ENCODE assay signal across 21 cellular contexts in the genomic region with DNA sequence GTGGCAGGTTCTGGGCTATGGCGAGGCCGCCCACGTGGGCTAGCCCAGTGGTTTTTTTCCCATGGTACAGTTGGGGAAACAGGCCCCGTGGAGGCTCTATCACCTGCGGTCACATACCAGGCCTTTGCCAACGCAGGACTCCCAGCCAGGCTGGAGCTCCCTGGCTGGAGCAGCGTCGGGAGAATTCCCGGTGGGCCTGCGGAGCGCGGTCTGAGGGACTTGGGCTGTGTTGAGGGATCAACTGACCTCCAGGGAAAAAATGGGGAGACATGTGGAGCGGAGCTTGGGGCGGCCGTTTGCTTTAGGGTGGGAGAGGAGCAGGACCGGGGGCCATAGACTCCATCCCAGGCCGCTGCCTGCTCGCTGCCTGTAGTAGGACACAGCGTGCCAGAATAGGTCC. TPM values are rescaled to one million over a fixed set of nuclear protein-coding genes. Genes with fewer than 3 reads are reported as not detected.
A peak's percentile ranks its signal among the peaks of the same experiment; 100 is the strongest.
DNase-seq lines count a peak whose midpoint lies in the region; ATAC-seq and TF ChIP-seq lines count a peak whose summit lies in the region.
"Had no signal": no experiment of that assay in that cellular context is flagged by ENCODE, and none has a peak within 500 bp of the region (broad histone marks: within the 10 kb centered on the region; RNA-seq: fewer than 3 reads in every experiment).

No MANE protein-coding gene starts in this region.

- WGBS in endodermal cell (ENCODE audit: insufficient coverage in 1 of 2, insufficient read length in 1 of 2), 2 experiments, result 96 to 98% methylated on average over 14 to 19 of the region's 19 CpGs

- H3K27me3 ChIP-seq in cardiac muscle cell (no peaks in the 10 kb centered on the region), left ventricle myocardium inferior (ENCODE audit: low read depth) (no peaks in the 10 kb centered on the region), NT2/D1 (ENCODE audit: insufficient read depth, insufficient read length) (no peaks in the 10 kb centered on the region), endodermal cell (ENCODE audit: control insufficient read depth, insufficient read depth, low read length, poor library complexity, severe bottlenecking) (no peaks in the 10 kb centered on the region)

- no peak for DNase-seq in cardiac muscle cell (ENCODE audit: low read depth in 1 of 2, low spot score in 1 of 2)
- DNase-seq in left ventricle myocardium inferior, result no peak
- DNase-seq in NT2/D1 (ENCODE audit: low read depth, low spot score), result no peak
- no peak for DNase-seq in endodermal cell
- no peak for DNase-seq in SHP77 treated with DMSO at 0.1 percent for 48 hours (lab: John Stamatoyannopoulos, UW)
- DNase-seq in activated CD8-positive, alpha-beta memory T cell treated with anti-CD3 and anti-CD28 coated beads, Interleukin-2, amount 50 U/mL, for 4 hours, result no peak
- DNase-seq in stimulated activated naive B cell treated with anti-CD40 and anti-IgM and Interleukin-4, amounts not matched to agents 10 μg/mL and 1 μg/mL and 100 μg/mL, for 72 hours, result no peak
- DNase-seq: 8988T; CD4-positive, CD25-positive, alpha-beta regulatory T cell; DMS153; GDM1; GM23248; KBM-7; NCI-H1105 treated with DMSO at 0.1 percent for 48 hours; NCI-H1694; NCI-H510A; NCI-H748 treated with DMSO at 0.1 percent for 48 hours; NK-92 treated with Interleukin-12 subunit alpha and Interleukin-12 subunit beta, amount 100 ng/mL, for 24 hours; Right ventricle myocardium superior had no signal

- H3K27ac Mint-ChIP-seq in endodermal cell, result peak overlapping the region; percentile 48
- peak overlapping the region; percentile 20 for H3K27ac Mint-ChIP-seq in stimulated activated memory B cell treated with anti-CD40 and anti-IgM and Interleukin-4, amounts not matched to agents 10 μg/mL and 1 μg/mL and 100 μg/mL, for 72 hours
- no peak overlapping the region for H3K27ac Mint-ChIP-seq in stimulated activated naive B cell treated with anti-CD40 and anti-IgM and Interleukin-4, amounts not matched to agents 10 μg/mL and 1 μg/mL and 100 μg/mL, for 72 hours

- no peaks in the 10 kb centered on the region for H3K9me3 Mint-ChIP-seq in endodermal cell
- no peaks in the 10 kb centered on the region for H3K9me3 Mint-ChIP-seq in stimulated activated memory B cell treated with anti-CD40 and anti-IgM and Interleukin-4, amounts not matched to agents 10 μg/mL and 1 μg/mL and 100 μg/mL, for 72 hours
- no peaks in the 10 kb centered on the region for H3K9me3 Mint-ChIP-seq in stimulated activated naive B cell treated with anti-CD40 and anti-IgM and Interleukin-4, amounts not matched to agents 10 μg/mL and 1 μg/mL and 100 μg/mL, for 72 hours
- H3K9me3 Mint-ChIP-seq: CD4-positive, CD25-positive, alpha-beta regulatory T cell had no signal

- H3K36me3 ChIP-seq in cardiac muscle cell (no peaks in the 10 kb centered on the region), left ventricle myocardium inferior (peaks cover 7% of the 10 kb centered on the region), NT2/D1 (ENCODE audit: insufficient read depth, insufficient read length, low read length) (peaks cover 58% of the 10 kb centered on the region), endodermal cell (ENCODE audit: control insufficient read depth, insufficient read depth, low read length) (peaks cover 4% of the 10 kb centered on the region)

- no peaks in the 10 kb centered on the region for H3K9me3 ChIP-seq in cardiac muscle cell (ENCODE audit: low read depth)
- H3K9me3 ChIP-seq in left ventricle myocardium inferior (replicated peaks), result no peaks in the 10 kb centered on the region
- no peaks in the 10 kb centered on the region for H3K9me3 ChIP-seq in NT2/D1 (ENCODE audit: insufficient read depth, low read length)
- no peaks in the 10 kb centered on the region for H3K9me3 ChIP-seq in endodermal cell (ENCODE audit: control insufficient read depth, low read length)

- H3K9ac ChIP-seq in NT2/D1 (ENCODE audit: insufficient read length, low read depth), result peak overlapping the region; percentile 1
- no peak overlapping the region for H3K9ac ChIP-seq in endodermal cell (ENCODE audit: extremely low read depth, low read length, poor library complexity, severe bottlenecking)
- H3K9ac ChIP-seq: GM23248 had no signal

- intact Hi-C loops in left ventricle myocardium inferior (cut with micrococcal nuclease), result no loop called here

- H3K4me3 ChIP-seq in cardiac muscle cell (no peak overlapping the region), left ventricle myocardium inferior (no peak overlapping the region), NT2/D1 (ENCODE audit: insufficient read length, low read depth) (no peak overlapping the region), endodermal cell (ENCODE audit: low read length) (no peak overlapping the region)
- H3K4me3 ChIP-seq: GM23248 had no signal

- H3K27me3 Mint-ChIP-seq in endodermal cell (ENCODE audit: insufficient read depth), result no peaks in the 10 kb centered on the region
- no peaks in the 10 kb centered on the region for H3K27me3 Mint-ChIP-seq in stimulated activated memory B cell treated with anti-CD40 and anti-IgM and Interleukin-4, amounts not matched to agents 10 μg/mL and 1 μg/mL and 100 μg/mL, for 72 hours
- H3K27me3 Mint-ChIP-seq in stimulated activated naive B cell treated with anti-CD40 and anti-IgM and Interleukin-4, amounts not matched to agents 10 μg/mL and 1 μg/mL and 100 μg/mL, for 72 hours, result no peaks in the 10 kb centered on the region
- H3K27me3 Mint-ChIP-seq: B cell; CD4-positive, CD25-positive, alpha-beta regulatory T cell had no signal

- peaks cover 17% of the 10 kb centered on the region for H3K36me3 Mint-ChIP-seq in endodermal cell (ENCODE audit: low read depth)
- H3K36me3 Mint-ChIP-seq in stimulated activated memory B cell treated with anti-CD40 and anti-IgM and Interleukin-4, amounts not matched to agents 10 μg/mL and 1 μg/mL and 100 μg/mL, for 72 hours, result peaks cover 40% of the 10 kb centered on the region
- H3K36me3 Mint-ChIP-seq in stimulated activated naive B cell treated with anti-CD40 and anti-IgM and Interleukin-4, amounts not matched to agents 10 μg/mL and 1 μg/mL and 100 μg/mL, for 72 hours, result peaks cover 53 to 59% of the 10 kb centered on the region in 2 donors

- H3K4me1 ChIP-seq in cardiac muscle cell (ENCODE audit: low read depth) (peaks cover 35% of the 10 kb centered on the region), left ventricle myocardium inferior (peaks cover 54% of the 10 kb centered on the region), NT2/D1 (ENCODE audit: insufficient read depth, insufficient read length) (peaks cover 35% of the 10 kb centered on the region), endodermal cell (ENCODE audit: control insufficient read depth, insufficient read depth, low read length) (no peaks in the 10 kb centered on the region)

- no peak overlapping the region for H3K4me3 Mint-ChIP-seq in endodermal cell
- H3K4me3 Mint-ChIP-seq in stimulated activated memory B cell treated with anti-CD40 and anti-IgM and Interleukin-4, amounts not matched to agents 10 μg/mL and 1 μg/mL and 100 μg/mL, for 72 hours, result no peak overlapping the region
- H3K4me3 Mint-ChIP-seq in stimulated activated naive B cell treated with anti-CD40 and anti-IgM and Interleukin-4, amounts not matched to agents 10 μg/mL and 1 μg/mL and 100 μg/mL, for 72 hours, result no peak overlapping the region
- H3K4me3 Mint-ChIP-seq: B cell; CD4-positive, CD25-positive, alpha-beta regulatory T cell had no signal

- no peaks in the 10 kb centered on the region for H3K4me1 Mint-ChIP-seq in endodermal cell
- peaks cover 68% of the 10 kb centered on the region for H3K4me1 Mint-ChIP-seq in stimulated activated memory B cell treated with anti-CD40 and anti-IgM and Interleukin-4, amounts not matched to agents 10 μg/mL and 1 μg/mL and 100 μg/mL, for 72 hours
- H3K4me1 Mint-ChIP-seq in stimulated activated naive B cell treated with anti-CD40 and anti-IgM and Interleukin-4, amounts not matched to agents 10 μg/mL and 1 μg/mL and 100 μg/mL, for 72 hours, result peaks cover 47 to 89% of the 10 kb centered on the region in 2 donors

- H3K27ac ChIP-seq in cardiac muscle cell (peak overlapping the region; percentile 71), left ventricle myocardium inferior (replicated peaks) (no peak overlapping the region), endodermal cell (ENCODE audit: low read depth, low read length) (no peak overlapping the region)
- H3K27ac ChIP-seq: GM23248 had no signal

- TF ChIP-seq CTCF in cardiac muscle cell (IDR thresholded peaks at IDR 0.05; ENCODE audit: low read depth, low read length) (no peak), left ventricle myocardium inferior (IDR thresholded peaks at IDR 0.05; ENCODE audit: borderline replicate concordance) (no peak), endodermal cell (conservative IDR thresholded peaks at IDR 0.05) (no peak)

- no peak for ATAC-seq in stimulated activated memory B cell treated with anti-CD40 and anti-IgM and Interleukin-4, amounts not matched to agents 10 μg/mL and 1 μg/mL and 100 μg/mL, for 72 hours
- no peak for ATAC-seq in stimulated activated naive B cell treated with anti-CD40 and anti-IgM and Interleukin-4, amounts not matched to agents 10 μg/mL and 1 μg/mL and 100 μg/mL, for 72 hours (replicated peaks)

RNA-seq across cellular contexts. Expression of a gene that starts 16.4 kb away (rescaled TPM):
- total RNA-seq in cardiac muscle cell (25.3 and 53.8 TPM in 2 replicates), left ventricle myocardium inferior (8.4 TPM), endodermal cell (100 to 1,000 TPM in 1 of 2 donors, 10 to 100 TPM in 1; 84.3 to 102 TPM)
- 15.6 and 19.1 TPM in 2 replicates for polyA plus RNA-seq in cardiac muscle cell
- polyA plus RNA-seq in endodermal cell (2013, experiment 1 of 2), result 78.1 TPM
- polyA plus RNA-seq in endodermal cell (2013, experiment 2 of 2), result 65.1 TPM

RNA-seq across cellular contexts. Expression of a gene that starts 28.7 kb away (rescaled TPM):
- total RNA-seq in cardiac muscle cell, result 118 and 125 TPM in 2 replicates
- polyA plus RNA-seq in cardiac muscle cell, result 112 and 115 TPM in 2 replicates
- 75.4 TPM for total RNA-seq in left ventricle myocardium inferior
- total RNA-seq in endodermal cell, result 100 to 1,000 TPM; 162 to 181 TPM
- 115 TPM for polyA plus RNA-seq in endodermal cell (2013, experiment 1 of 2)
- 103 TPM for polyA plus RNA-seq in endodermal cell (2013, experiment 2 of 2)

RNA-seq across cellular contexts. Expression of a gene that starts 56.0 kb away (rescaled TPM):
- total RNA-seq in cardiac muscle cell (255 and 361 TPM in 2 replicates), left ventricle myocardium inferior (47.8 TPM), endodermal cell (100 to 1,000 TPM; 146 to 192 TPM)
- polyA plus RNA-seq in cardiac muscle cell, result 297 and 342 TPM in 2 replicates
- 103 TPM for polyA plus RNA-seq in endodermal cell (2013, experiment 1 of 2)
- 96.8 TPM for polyA plus RNA-seq in endodermal cell (2013, experiment 2 of 2)

RNA-seq across cellular contexts. Expression of a gene that starts 56.5 kb away (rescaled TPM):
- total RNA-seq in cardiac muscle cell (60.6 and 66.9 TPM in 2 replicates), left ventricle myocardium inferior (28.7 TPM), endodermal cell (100 to 1,000 TPM; 126 to 132 TPM)
- polyA plus RNA-seq in cardiac muscle cell, result 110 and 111 TPM in 2 replicates
- 147 TPM for polyA plus RNA-seq in endodermal cell (2013, experiment 1 of 2)
- polyA plus RNA-seq in endodermal cell (2013, experiment 2 of 2), result 122 TPM
